18 cellular contexts compared by ENCODE assay signal in the genomic region with DNA sequence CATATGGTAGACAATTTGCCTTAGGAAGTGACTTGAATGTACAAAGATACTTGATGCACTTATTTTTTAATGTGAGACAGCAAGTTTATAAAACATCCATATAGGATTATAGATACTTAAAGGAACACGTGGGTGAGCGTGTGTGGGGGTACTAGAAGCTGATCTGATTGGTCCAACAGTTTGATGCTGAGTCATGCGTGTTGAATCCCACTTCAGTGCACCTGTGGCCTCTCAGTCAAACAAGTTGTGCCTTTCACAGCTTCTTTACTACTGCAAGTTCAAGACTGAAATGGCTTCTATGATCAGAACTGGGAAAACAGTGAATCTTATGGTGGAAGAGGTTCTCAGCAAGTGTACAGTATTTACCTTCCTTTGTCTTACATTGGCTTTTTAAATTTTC.
DNase-seq lines count a peak whose midpoint lies in the region; ATAC-seq and TF ChIP-seq lines count a peak whose summit lies in the region.
"Had no signal": no experiment of that assay in that cellular context is flagged by ENCODE, and none has a peak within 500 bp of the region (broad histone marks: within the 10 kb centered on the region; RNA-seq: fewer than 3 reads in every experiment).

No MANE protein-coding gene starts in this region.

- no peak for TF ChIP-seq CTCF in HFFc6 (IDR thresholded peaks at IDR 0.05)
- TF ChIP-seq CTCF in nephron progenitor cell (IDR thresholded peaks at IDR 0.05): no peak
- TF ChIP-seq CTCF in tibial nerve (IDR thresholded peaks at IDR 0.05): no peak

- H3K27me3 Mint-ChIP-seq in HFFc6 (ENCODE audit: insufficient read depth): peaks cover 4% of the 10 kb centered on the region
- H3K27me3 Mint-ChIP-seq in nephron progenitor cell (ENCODE audit: low read depth, poor library complexity): peaks cover 2% of the 10 kb centered on the region

- H3K36me3 Mint-ChIP-seq in HFFc6 (ENCODE audit: low read depth) (peaks cover 61% of the 10 kb centered on the region), nephron progenitor cell (ENCODE audit: low read depth) (peaks cover 59% of the 10 kb centered on the region)

- 78 to 82% methylated on average over 3 of the region's 3 CpGs for WGBS in tibial nerve, 2 donors

- no peak overlapping the region for H2AFZ ChIP-seq in ACC112 (ENCODE audit: low read length, unreplicated experiment)

- TF ChIP-seq POLR2A in tibial nerve (IDR thresholded peaks at IDR 0.05): no peak

- H3K27ac ChIP-seq in ACC112 (ENCODE audit: low read depth, low read length): peak overlapping the region; percentile 16; the same call in 1 of the 2 replicates
- peak overlapping the region; percentile 39; the same call in 1 of the 2 replicates for H3K27ac ChIP-seq in SJSA1
- H3K27ac ChIP-seq in tibial nerve: peak overlapping the region in 1 of 4 donors; percentile 45

- DNase-seq in HFFc6 (no peak), SJSA1 (ENCODE audit: low read depth in 1 of 2, low spot score in 2 of 2) (no peak), nephron progenitor cell (no peak), tibial nerve (ENCODE audit: low spot score in 2 of 2) (no peak)
- DNase-seq: Caco-2, DMS79, KG1, MG63, NCI-H1092 treated with DMSO at 0.1 percent for 48 hours, NCI-H226, NCI-H526 treated with DMSO at 0.1 percent for 48 hours, RPMI8226, SIG-M5, SW 1271 had no signal

- no peaks in the 10 kb centered on the region for H3K79me2 ChIP-seq in ACC112 (ENCODE audit: control insufficient read depth, insufficient read depth, low read length, unreplicated experiment)

- H3K9me3 ChIP-seq in SJSA1 (replicated peaks) (no peaks in the 10 kb centered on the region), tibial nerve (no peaks in the 10 kb centered on the region)
- H3K9me3 ChIP-seq: Caco-2, MG63 had no signal

- TF ChIP-seq EP300 in tibial nerve (IDR thresholded peaks at IDR 0.05): no peak

- H3K4me1 Mint-ChIP-seq in HFFc6 (ENCODE audit: low read depth) (peaks cover 88% of the 10 kb centered on the region), nephron progenitor cell (peaks cover 10% of the 10 kb centered on the region)

- H3K27ac Mint-ChIP-seq in HFFc6: peak overlapping the region; percentile 14
- peak overlapping the region; percentile 74 for H3K27ac Mint-ChIP-seq in nephron progenitor cell

- H3K4me1 ChIP-seq in ACC112 (ENCODE audit: control insufficient read depth, insufficient read depth, low read length, unreplicated experiment) (peaks cover 32% of the 10 kb centered on the region), SJSA1 (replicated peaks) (peaks cover 66% of the 10 kb centered on the region), tibial nerve (peaks cover 0 to 33% (median 3%) of the 10 kb centered on the region in 4 donors)
- H3K4me1 ChIP-seq: Caco-2 had no signal

- H3K4me3 Mint-ChIP-seq in HFFc6: no peak overlapping the region
- H3K4me3 Mint-ChIP-seq in nephron progenitor cell: no peak overlapping the region

- H3K9me3 Mint-ChIP-seq in HFFc6: no peaks in the 10 kb centered on the region
- H3K9me3 Mint-ChIP-seq in nephron progenitor cell: no peaks in the 10 kb centered on the region

- H3K36me3 ChIP-seq in ACC112 (ENCODE audit: insufficient read depth, low read length): peaks cover 61% of the 10 kb centered on the region
- H3K36me3 ChIP-seq in SJSA1: peaks cover 81% of the 10 kb centered on the region
- H3K36me3 ChIP-seq in tibial nerve: peaks cover 0 to 51% (median 0%) of the 10 kb centered on the region in 3 donors

- no peak for ATAC-seq in GM21447 (IDR thresholded peaks at IDR 0.05; ENCODE audit: unreplicated experiment)
- ATAC-seq in HG03442 (IDR thresholded peaks at IDR 0.05; ENCODE audit: unreplicated experiment): no peak
- ATAC-seq: HCT116 had no signal

- no peaks in the 10 kb centered on the region for H3K27me3 ChIP-seq in ACC112 (ENCODE audit: insufficient read depth, low read length)
- no peaks in the 10 kb centered on the region for H3K27me3 ChIP-seq in SJSA1 (replicated peaks)
- no peaks in the 10 kb centered on the region for H3K27me3 ChIP-seq in tibial nerve
- H3K27me3 ChIP-seq: MG63 had no signal

- H3K4me3 ChIP-seq in ACC112 (ENCODE audit: low read depth, low read length) (no peak overlapping the region), SJSA1 (no peak overlapping the region), tibial nerve (no peak overlapping the region)
- H3K4me3 ChIP-seq: MG63 had no signal
